In genomic region chr6:131116755-131117360, GRCh38 we compare ENCODE assay signal across 8 cellular contexts. TPM values are rescaled to one million over a fixed set of nuclear protein-coding genes. Genes with fewer than 3 reads are reported as not detected.
DNase-seq lines count a peak whose midpoint lies in the region; FAIRE-seq and TF ChIP-seq lines count a peak whose summit lies in the region.

No MANE protein-coding gene starts in this region.

- no peak overlapping the region for H2BK15ac ChIP-seq in mesenchymal stem cell (ENCODE audit: low read depth, poor library complexity, severe bottlenecking)

- no peak overlapping the region for H2AFZ ChIP-seq in mesenchymal stem cell (ENCODE audit: low read depth, low read length)

- H3K79me1 ChIP-seq in mesenchymal stem cell (replicated peaks; ENCODE audit: low read length, poor library complexity, severe bottlenecking): no peaks in the 10 kb centered on the region

- H3K36me3 ChIP-seq in bronchial epithelial cell (ENCODE audit: control insufficient read depth, insufficient read depth, low read length): no peaks in the 10 kb centered on the region
- no peaks in the 10 kb centered on the region for H3K36me3 ChIP-seq in mesenchymal stem cell (ENCODE audit: control insufficient read depth in 1 of 2, insufficient read depth in 2 of 2, low read depth in 1 of 2, low read length in 2 of 2)

- H3K18ac ChIP-seq in mesenchymal stem cell (ENCODE audit: low read depth in 1 of 2, low read length in 2 of 2): no peak overlapping the region

- H3K4me1 Mint-ChIP-seq in activated CD4-positive, alpha-beta T cell treated with anti-CD3 and anti-CD28 coated beads, Interleukin-2, amount 10 ng/mL, durations not matched to agents 24 days and 14 days: no peaks in the 10 kb centered on the region

- intact Hi-C loops in activated CD4-positive, alpha-beta T cell treated with anti-CD3 and anti-CD28 coated beads, Interleukin-2, amount 10 ng/mL, durations not matched to agents 24 days and 14 days (cut with micrococcal nuclease): loop anchor here (1.0 kb wide), 2 partner anchors 232 to 417 kb away; no protein-coding TSS in a partner anchor

- H3K27me3 ChIP-seq in bronchial epithelial cell (ENCODE audit: control insufficient read depth, insufficient read depth, low read length) (no peaks in the 10 kb centered on the region), mesenchymal stem cell (ENCODE audit: control insufficient read depth in 1 of 2, insufficient read depth in 1 of 2, low read length in 2 of 2) (no peaks in the 10 kb centered on the region)

- no peak overlapping the region for H3K4me2 ChIP-seq in mesenchymal stem cell (ENCODE audit: low read length, poor library complexity, severe bottlenecking)

- no peak overlapping the region for H3K4ac ChIP-seq in mesenchymal stem cell (ENCODE audit: low read depth in 1 of 2, low read length in 2 of 2)

- H2BK12ac ChIP-seq in mesenchymal stem cell (ENCODE audit: low read length in 2 of 2): no peak overlapping the region

- no peak overlapping the region for H3K27ac Mint-ChIP-seq in activated CD4-positive, alpha-beta T cell treated with anti-CD3 and anti-CD28 coated beads, Interleukin-2, amount 10 ng/mL, durations not matched to agents 24 days and 14 days

- no peak overlapping the region for H3K27ac ChIP-seq in mesenchymal stem cell (ENCODE audit: low read length, poor library complexity, severe bottlenecking)

- H3K14ac ChIP-seq in mesenchymal stem cell (ENCODE audit: low read length in 2 of 2): no peak overlapping the region

- no peaks in the 10 kb centered on the region for H3K9me3 ChIP-seq in mesenchymal stem cell (ENCODE audit: control insufficient read depth, low read length)

- peak; percentile 17 for TF ChIP-seq CTCF in bronchial epithelial cell (IDR thresholded peaks at IDR 0.05; ENCODE audit: insufficient read depth, low read length, severe bottlenecking)

- no peak overlapping the region for H3K23ac ChIP-seq in mesenchymal stem cell (ENCODE audit: low read length in 2 of 2)

- DNase-seq in activated CD4-positive, alpha-beta T cell treated with anti-CD3 and anti-CD28 coated beads, Interleukin-2, amount 10 ng/mL, durations not matched to agents 24 days and 14 days: peak; percentile 62
- no peak for DNase-seq in activated CD4-positive, alpha-beta T cell treated with anti-CD3 and anti-CD28 coated beads, Interleukin-2, amount 50 U/mL, for 1 hour
- peak; percentile 68 for DNase-seq in NAMALWA (ENCODE audit: low spot score)
- peak; percentile 53 for DNase-seq in bronchial epithelial cell (ENCODE audit: low read depth)
- DNase-seq in mesenchymal stem cell: peak; percentile 57
- no peak for DNase-seq in hippocampal formation (lab: John Stamatoyannopoulos, UW)
- DNase-seq in islet precursor cell: no peak
- no peak for DNase-seq in GM19240 (ENCODE audit: insufficient read length, low spot score)

- no peak for FAIRE-seq in bronchial epithelial cell (lab: Jason Lieb, UNC)

- H4K8ac ChIP-seq in mesenchymal stem cell (ENCODE audit: low read length): no peak overlapping the region

- H3K4me3 Mint-ChIP-seq in activated CD4-positive, alpha-beta T cell treated with anti-CD3 and anti-CD28 coated beads, Interleukin-2, amount 10 ng/mL, durations not matched to agents 24 days and 14 days: no peak overlapping the region

- no peak overlapping the region for H2BK5ac ChIP-seq in mesenchymal stem cell (ENCODE audit: low read depth, low read length, poor library complexity, severe bottlenecking)

- no peak overlapping the region for H3K9ac ChIP-seq in mesenchymal stem cell (ENCODE audit: low read length)

- H4K91ac ChIP-seq in mesenchymal stem cell (ENCODE audit: low read length): no peak overlapping the region

- H3K4me1 ChIP-seq in mesenchymal stem cell (ENCODE audit: control insufficient read depth, insufficient read depth, low read depth, low read length): no peaks in the 10 kb centered on the region

- H3K9me3 Mint-ChIP-seq in activated CD4-positive, alpha-beta T cell treated with anti-CD3 and anti-CD28 coated beads, Interleukin-2, amount 10 ng/mL, durations not matched to agents 24 days and 14 days: no peaks in the 10 kb centered on the region

- peaks cover 7% of the 10 kb centered on the region for H3K27me3 Mint-ChIP-seq in activated CD4-positive, alpha-beta T cell treated with anti-CD3 and anti-CD28 coated beads, Interleukin-2, amount 10 ng/mL, durations not matched to agents 24 days and 14 days

- WGBS in mesenchymal stem cell: 0% methylated on average over 1 of the region's 4 CpGs

- H2BK120ac ChIP-seq in mesenchymal stem cell (ENCODE audit: low read depth, low read length): no peak overlapping the region

- H2AK5ac ChIP-seq in mesenchymal stem cell (ENCODE audit: low read length, severe bottlenecking): no peak overlapping the region

- H3K4me3 ChIP-seq in bronchial epithelial cell (ENCODE audit: low read depth, low read length) (no peak overlapping the region), mesenchymal stem cell (ENCODE audit: insufficient read depth in 1 of 2, low read depth in 1 of 2, low read length in 2 of 2) (no peak overlapping the region)

- H3K36me3 Mint-ChIP-seq in activated CD4-positive, alpha-beta T cell treated with anti-CD3 and anti-CD28 coated beads, Interleukin-2, amount 10 ng/mL, durations not matched to agents 24 days and 14 days (ENCODE audit: low read depth): no peaks in the 10 kb centered on the region

RNA-seq across cellular contexts. Expression of gene AKAP7, which starts 18.4 kb away (rescaled TPM):
- total RNA-seq in activated CD4-positive, alpha-beta T cell treated with anti-CD3 and anti-CD28 coated beads, Interleukin-2, amount 10 ng/mL, durations not matched to agents 24 days and 14 days: 3.2 and 4.1 TPM in 2 replicates
- 1.3 and 1.7 TPM in 2 replicates for total RNA-seq in bronchial epithelial cell
- polyA plus RNA-seq in mesenchymal stem cell (2013, experiment 1 of 2): 3.4 TPM
- polyA plus RNA-seq in mesenchymal stem cell (2013, experiment 2 of 2): 3.4 TPM

RNA-seq across cellular contexts. Expression of gene EPB41L2, which starts 53.8 kb away (rescaled TPM):
- total RNA-seq in activated CD4-positive, alpha-beta T cell treated with anti-CD3 and anti-CD28 coated beads, Interleukin-2, amount 10 ng/mL, durations not matched to agents 24 days and 14 days: 15.4 and 16.5 TPM in 2 replicates
- 3.2 and 3.7 TPM in 2 replicates for total RNA-seq in bronchial epithelial cell
- polyA plus RNA-seq in mesenchymal stem cell (2013, experiment 1 of 2): 50.3 TPM
- polyA plus RNA-seq in mesenchymal stem cell (2013, experiment 2 of 2): 49.4 TPM

Comparison
In these comparisons a context has a peak if more than half of its experiments do, and no peak if none do; other contexts are left out.
1. DNase-seq: peak in activated CD4-positive, alpha-beta T cell treated with anti-CD3 and anti-CD28 coated beads, Interleukin-2, amount 10 ng/mL, durations not matched to agents 24 days and 14 days (single experiment), NAMALWA (single experiment), bronchial epithelial cell (single experiment) and mesenchymal stem cell (single experiment); none in activated CD4-positive, alpha-beta T cell treated with anti-CD3 and anti-CD28 coated beads, Interleukin-2, amount 50 U/mL, for 1 hour (single experiment), hippocampal formation (0 of 2), islet precursor cell (single experiment) and GM19240 (single experiment).